Comparison of ENCODE assay signal across 9 cellular contexts in the genomic region with DNA sequence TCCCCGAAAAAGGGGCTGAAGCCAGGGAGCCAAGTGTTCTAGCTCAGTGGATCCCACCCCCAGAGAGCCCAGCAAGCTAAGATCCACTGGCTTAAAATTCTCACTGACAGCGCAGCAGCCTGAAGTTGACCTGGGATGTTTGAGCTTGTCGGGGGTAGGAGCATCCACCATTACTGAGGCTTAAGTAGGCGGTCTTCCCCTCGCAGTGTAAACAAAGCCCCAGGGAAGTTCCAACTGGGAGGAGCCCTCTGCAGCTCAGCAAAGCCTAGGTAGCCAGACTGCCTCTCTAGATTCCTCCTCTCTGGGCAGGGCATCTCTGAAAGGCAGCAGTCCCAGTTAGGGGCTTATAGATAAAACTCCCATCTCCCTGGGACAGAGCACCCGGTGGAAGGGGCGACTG. TPM values are rescaled to one million over a fixed set of nuclear protein-coding genes. Genes with fewer than 3 reads are reported as not detected.
"Had no signal": no experiment of that assay in that cellular context is flagged by ENCODE, and none has a peak within 500 bp of the region (broad histone marks: within the 10 kb centered on the region; RNA-seq: fewer than 3 reads in every experiment).

No MANE protein-coding gene starts in this region.

RNA-seq across cellular contexts. Expression of gene FGF16, which starts 56.8 kb away (rescaled TPM):
- total RNA-seq: natural killer cell, pancreas, right atrium auricular region, smooth muscle cell, spleen, suprapubic skin, transverse colon, upper lobe of right lung had no signal
- polyA plus RNA-seq: neural cell, pancreas, smooth muscle cell, spleen had no signal
